Comparison of ENCODE assay signal across 15 cellular contexts in the genomic region with DNA sequence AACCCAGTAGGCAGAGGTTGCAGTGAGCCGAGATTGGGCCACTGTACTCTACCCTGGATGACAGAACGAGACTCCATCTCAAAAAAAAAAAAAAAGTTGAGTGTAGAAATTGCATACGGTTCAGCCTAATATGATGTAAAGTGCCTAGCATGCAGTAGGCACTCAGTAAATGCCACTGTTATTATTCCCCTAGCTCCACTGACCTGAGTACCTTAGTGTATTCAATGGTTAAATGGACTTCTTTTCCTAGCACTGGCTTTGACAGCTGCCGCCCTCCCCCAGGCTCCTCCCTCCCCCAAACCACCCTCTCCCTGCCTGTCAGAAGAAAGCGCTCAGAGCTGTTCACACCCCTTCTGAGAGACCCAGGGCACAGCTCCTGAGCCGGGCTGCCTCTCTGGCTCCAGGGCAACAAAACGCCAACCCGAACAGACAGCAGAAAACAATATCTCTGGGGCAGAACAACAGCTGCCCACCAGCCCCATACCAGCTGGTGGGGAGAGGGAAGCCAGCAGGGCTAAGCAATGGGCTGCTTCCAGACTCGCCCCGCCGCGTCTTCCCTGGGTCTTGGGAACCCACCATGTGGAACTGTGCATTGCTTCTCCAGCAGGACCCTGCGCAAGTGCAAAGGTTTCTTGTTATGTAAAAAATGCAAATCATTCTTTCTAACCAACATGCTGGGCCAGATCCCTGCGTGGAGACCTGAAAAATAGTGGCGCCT. TPM values are rescaled to one million over a fixed set of nuclear protein-coding genes. Genes with fewer than 3 reads are reported as not detected.
DNase-seq lines count a peak whose midpoint lies in the region; ATAC-seq, FAIRE-seq and TF ChIP-seq lines count a peak whose summit lies in the region.
"Had no signal": no experiment of that assay in that cellular context is flagged by ENCODE, and none has a peak within 500 bp of the region (broad histone marks: within the 10 kb centered on the region; RNA-seq: fewer than 3 reads in every experiment).

No MANE protein-coding gene starts in this region.

- H3K9me3 Mint-ChIP-seq in neural crest cell, result no peaks in the 10 kb centered on the region
- H3K9me3 Mint-ChIP-seq in activated naive CD4-positive, alpha-beta T cell treated with anti-CD3 and anti-CD28 coated beads, Interleukin-2, amount 10 ng/mL, durations not matched to agents 7 days and 5 days, result peaks cover 5% of the 10 kb centered on the region
- H3K9me3 Mint-ChIP-seq: T-cell had no signal

- H3K9me3 ChIP-seq in HUES48 (ENCODE audit: control insufficient read depth, insufficient read depth, low read length) (no peaks in the 10 kb centered on the region), heart left ventricle (no peaks in the 10 kb centered on the region)

- DNase-seq in NCI-H524 treated with DMSO at 0.1 percent for 48 hours (lab: John Stamatoyannopoulos, UW) (peak; percentile 74), heart left ventricle (peak in 3 of 5 donors; percentile 54 to 63 (median 58)), neural crest cell (ENCODE audit: low read depth, low spot score) (no peak), RCC 7860 (ENCODE audit: low spot score) (no peak)
- DNase-seq in activated naive CD4-positive, alpha-beta T cell treated with anti-CD3 and anti-CD28 coated beads, Interleukin-2, amount 10 ng/mL, durations not matched to agents 7 days and 5 days, result no peak
- DNase-seq: central memory CD4-positive, alpha-beta T cell; foreskin melanocyte; PC-9; T-cell had no signal

- H3K27me3 Mint-ChIP-seq in neural crest cell (ENCODE audit: low read depth), result peaks cover 45% of the 10 kb centered on the region
- H3K27me3 Mint-ChIP-seq in activated naive CD4-positive, alpha-beta T cell treated with anti-CD3 and anti-CD28 coated beads, Interleukin-2, amount 10 ng/mL, durations not matched to agents 7 days and 5 days, result peaks cover 66% of the 10 kb centered on the region

- no peak overlapping the region for H3K27ac ChIP-seq in HUES48 (ENCODE audit: low read depth, low read length)
- peak overlapping the region in 6 of 12 donors; percentile 11 to 87 (median 38) for H3K27ac ChIP-seq in heart left ventricle
- H3K27ac ChIP-seq: PC-9 had no signal

- H3K27me3 ChIP-seq in HUES48 (ENCODE audit: control insufficient read depth, insufficient read depth, low read length) (peaks cover 40% of the 10 kb centered on the region), heart left ventricle (peaks cover 0 to 14% (median 0%) of the 10 kb centered on the region in 9 donors)

- H3K4me1 ChIP-seq in HUES48 (ENCODE audit: control insufficient read depth, insufficient read depth, low read length), result peaks cover 6% of the 10 kb centered on the region; the same call in 1 of the 2 replicates
- H3K4me1 ChIP-seq in heart left ventricle, result peaks cover 0 to 54% (median 15%) of the 10 kb centered on the region in 12 donors

- peak overlapping the region; percentile 50 for H3K4me3 Mint-ChIP-seq in neural crest cell
- H3K4me3 Mint-ChIP-seq in activated naive CD4-positive, alpha-beta T cell treated with anti-CD3 and anti-CD28 coated beads, Interleukin-2, amount 10 ng/mL, durations not matched to agents 7 days and 5 days, result no peak overlapping the region
- H3K4me3 Mint-ChIP-seq: activated naive CD8-positive, alpha-beta T cell; T-cell had no signal

- 53 to 60% (median 54%) methylated on average over 13 to 15 of the region's 15 CpGs for WGBS in heart left ventricle, 4 donors

- TF ChIP-seq CTCF in heart left ventricle (IDR thresholded peaks at IDR 0.05), result no peak
- no peak for TF ChIP-seq CTCF in neural crest cell (conservative IDR thresholded peaks at IDR 0.05)

- H3K36me3 ChIP-seq in HUES48 (ENCODE audit: control insufficient read depth, insufficient read depth, low read length) (no peaks in the 10 kb centered on the region), heart left ventricle (no peaks in the 10 kb centered on the region)

- TF ChIP-seq POLR2A in heart left ventricle (IDR thresholded peaks at IDR 0.05), result no peak

- ATAC-seq in heart left ventricle, result peak; percentile 6 to 27 (median 20)
- ATAC-seq in HG02678 (IDR thresholded peaks at IDR 0.05; ENCODE audit: unreplicated experiment), result no peak
- ATAC-seq: activated CD4-positive, CD25-positive, alpha-beta regulatory T cell treated with anti-CD3 and anti-CD28 coated beads, Interleukin-2, amount 50 U/mL, for 24 hours; GM12878; T-cell had no signal

- no peaks in the 10 kb centered on the region for H3K36me3 Mint-ChIP-seq in neural crest cell (ENCODE audit: low read depth)
- no peaks in the 10 kb centered on the region for H3K36me3 Mint-ChIP-seq in activated naive CD4-positive, alpha-beta T cell treated with anti-CD3 and anti-CD28 coated beads, Interleukin-2, amount 10 ng/mL, durations not matched to agents 7 days and 5 days
- H3K36me3 Mint-ChIP-seq: activated naive CD8-positive, alpha-beta T cell; T-cell had no signal

- no peak overlapping the region for H3K27ac Mint-ChIP-seq in neural crest cell (ENCODE audit: unreplicated experiment)
- no peak overlapping the region for H3K27ac Mint-ChIP-seq in activated naive CD4-positive, alpha-beta T cell treated with anti-CD3 and anti-CD28 coated beads, Interleukin-2, amount 10 ng/mL, durations not matched to agents 7 days and 5 days
- H3K27ac Mint-ChIP-seq: activated naive CD8-positive, alpha-beta T cell; T-cell had no signal

- no peak for FAIRE-seq in RCC 7860 (lab: Jason Lieb, UNC)
- FAIRE-seq: GM12878, keratinocyte had no signal

- CTCF ChIA-PET in activated naive CD4-positive, alpha-beta T cell treated with anti-CD3 and anti-CD28 coated beads, Interleukin-2, amount 10 ng/mL, durations not matched to agents 7 days and 5 days (lab: Charles Lee), result interaction anchor here (0.7 to 1.8 kb wide), 4 partner anchors 15 to 39 kb away, joined by 3 to 6 read pairs (median 6); partner anchors contain the start of gene PPIL1

- H3K9ac ChIP-seq in HUES48 (ENCODE audit: low read depth, low read length), result no peak overlapping the region

- peaks cover 20% of the 10 kb centered on the region for H3K4me1 Mint-ChIP-seq in neural crest cell
- peaks cover 6% of the 10 kb centered on the region for H3K4me1 Mint-ChIP-seq in activated naive CD4-positive, alpha-beta T cell treated with anti-CD3 and anti-CD28 coated beads, Interleukin-2, amount 10 ng/mL, durations not matched to agents 7 days and 5 days

- H3K4me3 ChIP-seq in HUES48 (ENCODE audit: low read depth, low read length) (peak overlapping the region; percentile 28; the same call in 1 of the 2 replicates), heart left ventricle (peak overlapping the region in 3 of 12 donors; percentile 8 to 40 (median 16))
- H3K4me3 ChIP-seq: GM12878, PC-9 had no signal

- intact Hi-C loops in heart left ventricle (cut with DNase I), result no loop called here

RNA-seq across cellular contexts. Expression of gene CPNE5, which starts 4.5 kb away (rescaled TPM):
- total RNA-seq in heart left ventricle, result 100 to 1,000 TPM in 1 of 9 donors, 10 to 100 TPM in 7, 1 to 10 TPM in 1; 5.2 to 111 (median 28.4) TPM
- 10 to 100 TPM in 1 of 2 donors, 1 to 10 TPM in 1; 4.0 to 12.1 TPM for polyA plus RNA-seq in heart left ventricle
- 0.54 and 1.0 TPM in 2 replicates for total RNA-seq in neural crest cell

RNA-seq across cellular contexts. Expression of gene PPIL1, which starts 39.9 kb away (rescaled TPM):
- total RNA-seq in heart left ventricle (10 to 100 TPM; 30.9 to 61.6 (median 42.6) TPM), neural crest cell (82.8 and 84.9 TPM in 2 replicates)
- polyA plus RNA-seq in heart left ventricle, result 10 to 100 TPM; 42.6 to 69.3 TPM

RNA-seq across cellular contexts. Expression of gene C6orf89, which starts 51.0 kb away (rescaled TPM):
- 10 to 100 TPM; 54.2 to 86.2 (median 75.5) TPM for total RNA-seq in heart left ventricle
- polyA plus RNA-seq in heart left ventricle, result 10 to 100 TPM; 34.0 to 55.9 TPM
- 29.0 and 32.3 TPM in 2 replicates for total RNA-seq in neural crest cell

Comparison
In these comparisons a context has a peak if more than half of its experiments do, and no peak if none do; other contexts are left out.
1. DNase-seq: peak in NCI-H524 treated with DMSO at 0.1 percent for 48 hours (single experiment) and heart left ventricle (3 of 5); none in neural crest cell (single experiment), RCC 7860 (single experiment) and activated naive CD4-positive, alpha-beta T cell treated with anti-CD3 and anti-CD28 coated beads, Interleukin-2, amount 10 ng/mL, durations not matched to agents 7 days and 5 days (single experiment).